Comparison of ENCODE assay signal across 19 cellular contexts in the genomic region with DNA sequence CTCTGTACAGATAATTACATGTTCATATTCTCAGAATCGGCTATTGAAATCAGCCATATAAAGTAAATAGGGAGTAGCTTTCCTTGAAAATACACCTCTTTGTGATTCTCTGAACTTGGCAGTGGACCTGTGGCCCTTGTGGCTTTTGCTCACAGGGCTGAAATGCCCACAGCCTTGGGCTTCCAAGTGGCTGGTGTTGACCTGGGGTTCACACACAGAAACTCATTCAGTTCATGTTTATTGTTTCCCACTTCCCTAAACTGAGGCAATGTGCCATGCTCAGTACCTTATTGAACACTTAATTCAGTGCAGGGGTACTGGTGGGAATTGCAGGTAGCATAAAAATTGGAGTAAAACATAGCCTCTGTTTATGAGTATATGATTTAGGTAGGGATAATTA.
DNase-seq lines count a peak whose midpoint lies in the region; ATAC-seq and TF ChIP-seq lines count a peak whose summit lies in the region.
"Had no signal": no experiment of that assay in that cellular context is flagged by ENCODE, and none has a peak within 500 bp of the region (broad histone marks: within the 10 kb centered on the region; RNA-seq: fewer than 3 reads in every experiment).

No MANE protein-coding gene starts in this region.

- peaks cover 9% of the 10 kb centered on the region for H3K9me3 Mint-ChIP-seq in memory B cell

- no peak overlapping the region for H3K27ac Mint-ChIP-seq in memory B cell

- DNase-seq in memory B cell (ENCODE audit: low spot score in 2 of 2) (no peak), cerebellar nuclear complex (lab: John Stamatoyannopoulos, UW) (no peak), NCI-H2196 (lab: John Stamatoyannopoulos, UW; ENCODE audit: unreplicated experiment) (no peak)
- DNase-seq: activated CD4-positive, alpha-beta T cell treated with anti-CD3 and anti-CD28 coated beads for 48 hours; activated T-cell treated with anti-CD3 and anti-CD28 coated beads, Interleukin-2, amount 50 U/mL, for 1 hour; C1 segment of cervical spinal cord; effector CD8-positive, alpha-beta T cell; EL; hippocampal formation; MG63; NCI-H774; stimulated activated naive CD4-positive, alpha-beta T cell treated with Interleukin-2 at 50 U/mL for 16 hours; T-helper 9 cell; uterus had no signal

- peak; percentile 29 for ATAC-seq in GM18520 (IDR thresholded peaks at IDR 0.05; ENCODE audit: unreplicated experiment)
- peak; percentile 43 for ATAC-seq in GM19455 (IDR thresholded peaks at IDR 0.05; ENCODE audit: unreplicated experiment)
- ATAC-seq in HG03378 (IDR thresholded peaks at IDR 0.05; ENCODE audit: unreplicated experiment) = peak; percentile 50
- no peak for ATAC-seq in memory B cell (ENCODE audit: low read depth)
- no peak for ATAC-seq in SK-N-SH treated with all-trans-retinoic acid at 6 μM for 48 hours
- ATAC-seq: Right ventricle myocardium inferior had no signal

- no peaks in the 10 kb centered on the region for H3K27me3 Mint-ChIP-seq in memory B cell

- H3K4me1 Mint-ChIP-seq in memory B cell = peaks cover 43% of the 10 kb centered on the region

- peak overlapping the region; percentile 54 for H3K4me3 Mint-ChIP-seq in memory B cell

- H3K36me3 Mint-ChIP-seq in memory B cell = peaks cover 16% of the 10 kb centered on the region

TF ChIP-seq in SK-N-SH treated with all-trans-retinoic acid at 6 μM for 48 hours, 23 proteins besides CTCF, POLR2A, EP300 and RAD21:
- no peak for TF ChIP-seq OSR1 (CRISPR knock-in tag; IDR thresholded peaks at IDR 0.05)
- TF ChIP-seq, protein P1, sequence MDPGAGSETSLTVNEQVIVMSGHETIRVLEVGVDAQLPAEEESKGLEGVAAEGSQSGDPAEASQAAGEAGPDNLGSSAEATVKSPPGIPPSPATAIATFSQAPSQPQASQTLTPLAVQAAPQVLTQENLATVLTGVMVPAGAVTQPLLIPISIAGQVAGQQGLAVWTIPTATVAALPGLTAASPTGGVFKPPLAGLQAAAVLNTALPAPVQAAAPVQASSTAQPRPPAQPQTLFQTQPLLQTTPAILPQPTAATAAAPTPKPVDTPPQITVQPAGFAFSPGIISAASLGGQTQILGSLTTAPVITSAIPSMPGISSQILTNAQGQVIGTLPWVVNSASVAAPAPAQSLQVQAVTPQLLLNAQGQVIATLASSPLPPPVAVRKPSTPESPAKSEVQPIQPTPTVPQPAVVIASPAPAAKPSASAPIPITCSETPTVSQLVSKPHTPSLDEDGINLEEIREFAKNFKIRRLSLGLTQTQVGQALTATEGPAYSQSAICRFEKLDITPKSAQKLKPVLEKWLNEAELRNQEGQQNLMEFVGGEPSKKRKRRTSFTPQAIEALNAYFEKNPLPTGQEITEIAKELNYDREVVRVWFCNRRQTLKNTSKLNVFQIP (CRISPR knock-in tag; IDR thresholded peaks at IDR 0.05; ENCODE audit: borderline replicate concordance, low read depth) = no peak
- no peak for TF ChIP-seq TCF4 (CRISPR knock-in tag; IDR thresholded peaks at IDR 0.05; ENCODE audit: borderline replicate concordance)
- no peak for TF ChIP-seq ZFP3 (CRISPR knock-in tag; IDR thresholded peaks at IDR 0.05)
- no peak for TF ChIP-seq ARNTL (CRISPR knock-in tag; IDR thresholded peaks at IDR 0.05; ENCODE audit: borderline replicate concordance, low read depth)
- TF ChIP-seq, protein P2, sequence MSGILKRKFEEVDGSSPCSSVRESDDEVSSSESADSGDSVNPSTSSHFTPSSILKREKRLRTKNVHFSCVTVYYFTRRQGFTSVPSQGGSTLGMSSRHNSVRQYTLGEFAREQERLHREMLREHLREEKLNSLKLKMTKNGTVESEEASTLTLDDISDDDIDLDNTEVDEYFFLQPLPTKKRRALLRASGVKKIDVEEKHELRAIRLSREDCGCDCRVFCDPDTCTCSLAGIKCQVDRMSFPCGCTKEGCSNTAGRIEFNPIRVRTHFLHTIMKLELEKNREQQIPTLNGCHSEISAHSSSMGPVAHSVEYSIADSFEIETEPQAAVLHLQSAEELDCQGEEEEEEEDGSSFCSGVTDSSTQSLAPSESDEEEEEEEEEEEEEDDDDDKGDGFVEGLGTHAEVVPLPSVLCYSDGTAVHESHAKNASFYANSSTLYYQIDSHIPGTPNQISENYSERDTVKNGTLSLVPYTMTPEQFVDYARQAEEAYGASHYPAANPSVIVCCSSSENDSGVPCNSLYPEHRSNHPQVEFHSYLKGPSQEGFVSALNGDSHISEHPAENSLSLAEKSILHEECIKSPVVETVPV (CRISPR knock-in tag; IDR thresholded peaks at IDR 0.05) = no peak
- TF ChIP-seq ISL1 (CRISPR knock-in tag; IDR thresholded peaks at IDR 0.05) = no peak
- TF ChIP-seq RARB (CRISPR knock-in tag; IDR thresholded peaks at IDR 0.05) = no peak
- no peak for TF ChIP-seq SNAI2 (CRISPR knock-in tag; IDR thresholded peaks at IDR 0.05)
- TF ChIP-seq, protein P3, sequence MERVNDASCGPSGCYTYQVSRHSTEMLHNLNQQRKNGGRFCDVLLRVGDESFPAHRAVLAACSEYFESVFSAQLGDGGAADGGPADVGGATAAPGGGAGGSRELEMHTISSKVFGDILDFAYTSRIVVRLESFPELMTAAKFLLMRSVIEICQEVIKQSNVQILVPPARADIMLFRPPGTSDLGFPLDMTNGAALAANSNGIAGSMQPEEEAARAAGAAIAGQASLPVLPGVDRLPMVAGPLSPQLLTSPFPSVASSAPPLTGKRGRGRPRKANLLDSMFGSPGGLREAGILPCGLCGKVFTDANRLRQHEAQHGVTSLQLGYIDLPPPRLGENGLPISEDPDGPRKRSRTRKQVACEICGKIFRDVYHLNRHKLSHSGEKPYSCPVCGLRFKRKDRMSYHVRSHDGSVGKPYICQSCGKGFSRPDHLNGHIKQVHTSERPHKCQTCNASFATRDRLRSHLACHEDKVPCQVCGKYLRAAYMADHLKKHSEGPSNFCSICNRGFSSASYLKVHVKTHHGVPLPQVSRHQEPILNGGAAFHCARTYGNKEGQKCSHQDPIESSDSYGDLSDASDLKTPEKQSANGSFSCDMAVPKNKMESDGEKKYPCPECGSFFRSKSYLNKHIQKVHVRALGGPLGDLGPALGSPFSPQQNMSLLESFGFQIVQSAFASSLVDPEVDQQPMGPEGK (CRISPR knock-in tag; IDR thresholded peaks at IDR 0.05; ENCODE audit: borderline replicate concordance) = no peak
- TF ChIP-seq ZNF565 (CRISPR knock-in tag; conservative IDR thresholded peaks at IDR 0.05; ENCODE audit: low read depth) = no peak
- TF ChIP-seq, protein P4, sequence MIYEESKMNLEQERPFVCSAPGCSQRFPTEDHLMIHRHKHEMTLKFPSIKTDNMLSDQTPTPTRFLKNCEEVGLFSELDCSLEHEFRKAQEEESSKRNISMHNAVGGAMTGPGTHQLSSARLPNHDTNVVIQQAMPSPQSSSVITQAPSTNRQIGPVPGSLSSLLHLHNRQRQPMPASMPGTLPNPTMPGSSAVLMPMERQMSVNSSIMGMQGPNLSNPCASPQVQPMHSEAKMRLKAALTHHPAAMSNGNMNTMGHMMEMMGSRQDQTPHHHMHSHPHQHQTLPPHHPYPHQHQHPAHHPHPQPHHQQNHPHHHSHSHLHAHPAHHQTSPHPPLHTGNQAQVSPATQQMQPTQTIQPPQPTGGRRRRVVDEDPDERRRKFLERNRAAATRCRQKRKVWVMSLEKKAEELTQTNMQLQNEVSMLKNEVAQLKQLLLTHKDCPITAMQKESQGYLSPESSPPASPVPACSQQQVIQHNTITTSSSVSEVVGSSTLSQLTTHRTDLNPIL (CRISPR knock-in tag; IDR thresholded peaks at IDR 0.05; ENCODE audit: low read depth) = no peak
- TF ChIP-seq ZFP30 (CRISPR knock-in tag; IDR thresholded peaks at IDR 0.05) = no peak
- no peak for TF ChIP-seq TOX (CRISPR knock-in tag; IDR thresholded peaks at IDR 0.05; ENCODE audit: borderline replicate concordance)
- TF ChIP-seq PPARA (CRISPR knock-in tag; IDR thresholded peaks at IDR 0.05; ENCODE audit: borderline replicate concordance) = no peak
- TF ChIP-seq ZNF8 (CRISPR knock-in tag; IDR thresholded peaks at IDR 0.05) = no peak
- no peak for TF ChIP-seq ESRRG (CRISPR knock-in tag; IDR thresholded peaks at IDR 0.05)
- TF ChIP-seq, protein P5, sequence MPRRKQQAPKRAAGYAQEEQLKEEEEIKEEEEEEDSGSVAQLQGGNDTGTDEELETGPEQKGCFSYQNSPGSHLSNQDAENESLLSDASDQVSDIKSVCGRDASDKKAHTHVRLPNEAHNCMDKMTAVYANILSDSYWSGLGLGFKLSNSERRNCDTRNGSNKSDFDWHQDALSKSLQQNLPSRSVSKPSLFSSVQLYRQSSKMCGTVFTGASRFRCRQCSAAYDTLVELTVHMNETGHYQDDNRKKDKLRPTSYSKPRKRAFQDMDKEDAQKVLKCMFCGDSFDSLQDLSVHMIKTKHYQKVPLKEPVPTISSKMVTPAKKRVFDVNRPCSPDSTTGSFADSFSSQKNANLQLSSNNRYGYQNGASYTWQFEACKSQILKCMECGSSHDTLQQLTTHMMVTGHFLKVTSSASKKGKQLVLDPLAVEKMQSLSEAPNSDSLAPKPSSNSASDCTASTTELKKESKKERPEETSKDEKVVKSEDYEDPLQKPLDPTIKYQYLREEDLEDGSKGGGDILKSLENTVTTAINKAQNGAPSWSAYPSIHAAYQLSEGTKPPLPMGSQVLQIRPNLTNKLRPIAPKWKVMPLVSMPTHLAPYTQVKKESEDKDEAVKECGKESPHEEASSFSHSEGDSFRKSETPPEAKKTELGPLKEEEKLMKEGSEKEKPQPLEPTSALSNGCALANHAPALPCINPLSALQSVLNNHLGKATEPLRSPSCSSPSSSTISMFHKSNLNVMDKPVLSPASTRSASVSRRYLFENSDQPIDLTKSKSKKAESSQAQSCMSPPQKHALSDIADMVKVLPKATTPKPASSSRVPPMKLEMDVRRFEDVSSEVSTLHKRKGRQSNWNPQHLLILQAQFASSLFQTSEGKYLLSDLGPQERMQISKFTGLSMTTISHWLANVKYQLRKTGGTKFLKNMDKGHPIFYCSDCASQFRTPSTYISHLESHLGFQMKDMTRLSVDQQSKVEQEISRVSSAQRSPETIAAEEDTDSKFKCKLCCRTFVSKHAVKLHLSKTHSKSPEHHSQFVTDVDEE (CRISPR knock-in tag; IDR thresholded peaks at IDR 0.05) = no peak
- no peak for TF ChIP-seq GLIS3 (CRISPR knock-in tag; IDR thresholded peaks at IDR 0.05)
- no peak for TF ChIP-seq BACH2 (CRISPR knock-in tag; IDR thresholded peaks at IDR 0.05; ENCODE audit: borderline replicate concordance)

Comparison
In these comparisons a context has a peak if more than half of its experiments do, and no peak if none do; other contexts are left out.
1. ATAC-seq: peak in GM18520 (single experiment), GM19455 (single experiment) and HG03378 (single experiment); none in memory B cell (single experiment) and SK-N-SH treated with all-trans-retinoic acid at 6 μM for 48 hours (single experiment).